ENCODE assay signal across 11 cellular contexts in genomic region chr11:44979536-44980399, GRCh38. TPM values are rescaled to one million over a fixed set of nuclear protein-coding genes. Genes with fewer than 3 reads are reported as not detected.
DNase-seq lines count a peak whose midpoint lies in the region; ATAC-seq and TF ChIP-seq lines count a peak whose summit lies in the region.
"Had no signal": no experiment of that assay in that cellular context is flagged by ENCODE, and none has a peak within 500 bp of the region (broad histone marks: within the 10 kb centered on the region; RNA-seq: fewer than 3 reads in every experiment).

No MANE protein-coding gene starts in this region.

- DNase-seq in H4 (ENCODE audit: low spot score) (peak; percentile 83), NCI-H69 (lab: John Stamatoyannopoulos, UW) (peak; percentile 95), prostate gland (ENCODE audit: low spot score) (peak; percentile 94), T-helper 1 cell (no peak)
- no peak for DNase-seq in activated T-helper 1 cell treated with anti-CD3 and anti-CD28 coated beads, Interleukin-12 subunit alpha, Interleukin-12 subunit beta, Interleukin-2, Interleukin-4 antibody, amounts not matched to agents 30 ng/mL and 10 ng/mL and 1 ng/mL, durations not matched to agents 14 hours and 24 hours and 36 hours (ENCODE audit: low spot score)
- DNase-seq: GF-D8, NCI-H1048 had no signal

- H3K27me3 Mint-ChIP-seq in activated T-helper 1 cell treated with anti-CD3 and anti-CD28 coated beads, Interleukin-12 subunit alpha, Interleukin-12 subunit beta, Interleukin-2, Interleukin-4 antibody, amounts not matched to agents 30 ng/mL and 10 ng/mL and 1 ng/mL, durations not matched to agents 14 hours and 24 hours and 36 hours (ENCODE audit: insufficient read depth), result peaks cover 2% of the 10 kb centered on the region

- 48% methylated on average over 25 of the region's 25 CpGs for WGBS in prostate gland

- H3K4me1 Mint-ChIP-seq in activated T-helper 1 cell treated with anti-CD3 and anti-CD28 coated beads, Interleukin-12 subunit alpha, Interleukin-12 subunit beta, Interleukin-2, Interleukin-4 antibody, amounts not matched to agents 30 ng/mL and 10 ng/mL and 1 ng/mL, durations not matched to agents 14 hours and 24 hours and 36 hours (ENCODE audit: low read depth), result peaks cover 4% of the 10 kb centered on the region

- no peaks in the 10 kb centered on the region for H3K9me3 Mint-ChIP-seq in activated T-helper 1 cell treated with anti-CD3 and anti-CD28 coated beads, Interleukin-12 subunit alpha, Interleukin-12 subunit beta, Interleukin-2, Interleukin-4 antibody, amounts not matched to agents 30 ng/mL and 10 ng/mL and 1 ng/mL, durations not matched to agents 14 hours and 24 hours and 36 hours

- peaks cover 14% of the 10 kb centered on the region for H3K4me1 ChIP-seq in prostate gland (replicated peaks)

- no peak overlapping the region for H3K4me3 Mint-ChIP-seq in activated T-helper 1 cell treated with anti-CD3 and anti-CD28 coated beads, Interleukin-12 subunit alpha, Interleukin-12 subunit beta, Interleukin-2, Interleukin-4 antibody, amounts not matched to agents 30 ng/mL and 10 ng/mL and 1 ng/mL, durations not matched to agents 14 hours and 24 hours and 36 hours

- no peaks in the 10 kb centered on the region for H3K36me3 Mint-ChIP-seq in activated T-helper 1 cell treated with anti-CD3 and anti-CD28 coated beads, Interleukin-12 subunit alpha, Interleukin-12 subunit beta, Interleukin-2, Interleukin-4 antibody, amounts not matched to agents 30 ng/mL and 10 ng/mL and 1 ng/mL, durations not matched to agents 14 hours and 24 hours and 36 hours (ENCODE audit: low read depth)

- TF ChIP-seq CTCF in prostate gland (IDR thresholded peaks at IDR 0.05), result no peak

- no peak overlapping the region for H3K4me3 ChIP-seq in prostate gland
- H3K4me3 ChIP-seq: tibial nerve had no signal

- ATAC-seq in esophagus mucosa, result peak; percentile 81
- ATAC-seq in GM18505 (IDR thresholded peaks at IDR 0.05; ENCODE audit: unreplicated experiment), result no peak
- no peak for ATAC-seq in GM18858 (IDR thresholded peaks at IDR 0.05; ENCODE audit: unreplicated experiment)

- no peaks in the 10 kb centered on the region for H3K9me3 ChIP-seq in prostate gland
- H3K9me3 ChIP-seq: tibial nerve had no signal

- no peaks in the 10 kb centered on the region for H3K36me3 ChIP-seq in prostate gland
- H3K36me3 ChIP-seq: tibial nerve had no signal

- intact Hi-C loops in prostate gland (cut with DNase I), result no loop called here
- intact Hi-C loops in activated T-helper 1 cell treated with anti-CD3 and anti-CD28 coated beads, Interleukin-12 subunit alpha, Interleukin-12 subunit beta, Interleukin-2, Interleukin-4 antibody, amounts not matched to agents 30 ng/mL and 10 ng/mL and 1 ng/mL, durations not matched to agents 14 hours and 24 hours and 36 hours (cut with micrococcal nuclease), result no loop called here

- peak overlapping the region; percentile 82 to 88 for H3K27ac ChIP-seq in prostate gland

- TF ChIP-seq POLR2A in prostate gland (IDR thresholded peaks at IDR 0.05) (no peak), GM18505 (IDR thresholded peaks at IDR 0.05; ENCODE audit: borderline replicate concordance, extremely low read depth, insufficient read depth, insufficient read length) (no peak)

- no peak overlapping the region for H3K27ac Mint-ChIP-seq in activated T-helper 1 cell treated with anti-CD3 and anti-CD28 coated beads, Interleukin-12 subunit alpha, Interleukin-12 subunit beta, Interleukin-2, Interleukin-4 antibody, amounts not matched to agents 30 ng/mL and 10 ng/mL and 1 ng/mL, durations not matched to agents 14 hours and 24 hours and 36 hours

- no peaks in the 10 kb centered on the region for H3K27me3 ChIP-seq in prostate gland (replicated peaks; ENCODE audit: insufficient read depth)
- H3K27me3 ChIP-seq: tibial nerve had no signal

RNA-seq across cellular contexts. Expression of gene TP53I11, which starts 29.1 kb away (rescaled TPM):
- total RNA-seq in H4 (2014; rRNA removed; shearing (Covaris generic)), result 10.4 and 13.5 TPM in 2 replicates
- total RNA-seq in esophagus mucosa, result 18.1 TPM
- total RNA-seq in prostate gland, result 100 to 1,000 TPM in 1 of 2 donors, 10 to 100 TPM in 1; 72.0 to 115 TPM
- 5.7 TPM in 2 replicates for total RNA-seq in activated T-helper 1 cell treated with anti-CD3 and anti-CD28 coated beads, Interleukin-12 subunit alpha, Interleukin-12 subunit beta, Interleukin-2, Interleukin-4 antibody, amounts not matched to agents 30 ng/mL and 10 ng/mL and 1 ng/mL, durations not matched to agents 14 hours and 24 hours and 36 hours

Comparison
In these comparisons a context has a peak if more than half of its experiments do, and no peak if none do; other contexts are left out.
1. DNase-seq: peak in H4 (single experiment), NCI-H69 (single experiment) and prostate gland (single experiment); none in activated T-helper 1 cell treated with anti-CD3 and anti-CD28 coated beads, Interleukin-12 subunit alpha, Interleukin-12 subunit beta, Interleukin-2, Interleukin-4 antibody, amounts not matched to agents 30 ng/mL and 10 ng/mL and 1 ng/mL, durations not matched to agents 14 hours and 24 hours and 36 hours (single experiment) and T-helper 1 cell (0 of 5).